In genomic region chr14:105197274-105197673, GRCh38 we compare ENCODE assay signal across 11 cellular contexts. TPM values are rescaled to one million over a fixed set of nuclear protein-coding genes. Genes with fewer than 3 reads are reported as not detected.
A peak's percentile ranks its signal among the peaks of the same experiment; 100 is the strongest.
DNase-seq lines count a peak whose midpoint lies in the region; ATAC-seq, FAIRE-seq and TF ChIP-seq lines count a peak whose summit lies in the region.
"Had no signal": no experiment of that assay in that cellular context is flagged by ENCODE, and none has a peak within 500 bp of the region (broad histone marks: within the 10 kb centered on the region; RNA-seq: fewer than 3 reads in every experiment).

No MANE protein-coding gene starts in this region.

- no peak overlapping the region for H3K56ac ChIP-seq in H1 (replicated peaks; ENCODE audit: insufficient read length, low read depth, low read length)

- peak overlapping the region; percentile 71; the same call in 1 of the 2 replicates for H4K8ac ChIP-seq in H1 (ENCODE audit: extremely low read depth, insufficient read depth, low read length)

- peaks cover 0 to 17% (median 13%) of the 10 kb centered on the region in 4 experiments; a peak in 5 of 7 replicates for H3K4me1 ChIP-seq in H1 (replicated peaks in 1 of 4; ENCODE audit: control insufficient read depth in 3 of 4, insufficient read depth in 4 of 4, low read length in 3 of 4)

- ATAC-seq in left colon = no peak

- no peak overlapping the region for H3K4me3 ChIP-seq in HFF-Myc (replicated peaks; ENCODE audit: low read depth, low read length)
- H3K4me3 ChIP-seq in H1 (ENCODE audit: extremely low read depth in 1 of 4, insufficient read depth in 2 of 4, low read depth in 3 of 4, low read length in 4 of 4) = peak overlapping the region in 1 of 4 experiments; percentile 58; a peak in 2 of 8 replicates

- peaks cover 4% of the 10 kb centered on the region; the same call in 1 of the 2 replicates for H3K23me2 ChIP-seq in H1 (ENCODE audit: low read depth, low read length)

- no peak overlapping the region for H3K9ac ChIP-seq in H1 (replicated peaks in 1 of 4; ENCODE audit: extremely low read depth in 1 of 4, low read depth in 3 of 4, low read length in 3 of 4)

- intact Hi-C loops in left colon (cut with DNase I, micrococcal nuclease) = no loop called here

- no peaks in the 10 kb centered on the region for H3K9me3 ChIP-seq in H1 (ENCODE audit: insufficient read depth in 2 of 2, low read depth in 1 of 2, low read length in 1 of 2)
- H3K9me3 ChIP-seq: neutrophil had no signal

- TF ChIP-seq CTCF in HFF-Myc (IDR thresholded peaks at IDR 0.05; ENCODE audit: low read depth, low read length, missing control alignments) (no peak), H1 (IDR thresholded peaks at IDR 0.05; ENCODE audit: control extremely low read depth in 1 of 3, insufficient read depth in 1 of 3, low read depth in 1 of 3, low read length in 3 of 3) (no peak)

- peak overlapping the region; percentile 68; the same call in 1 of the 2 replicates for H2BK12ac ChIP-seq in H1 (ENCODE audit: low read depth, low read length)

- no peak for TF ChIP-seq POLR2A in H1 (IDR thresholded peaks at IDR 0.05; ENCODE audit: control extremely low read depth in 1 of 2, low read depth in 2 of 2, low read length in 2 of 2)

- peak overlapping the region; percentile 9; the same call in 1 of the 2 replicates for H2BK15ac ChIP-seq in H1 (ENCODE audit: low read length)

- peaks cover 0 to 37% (median 19%) of the 10 kb centered on the region in 4 experiments; a peak in 5 of 7 replicates for H3K27me3 ChIP-seq in H1 (replicated peaks in 1 of 4; ENCODE audit: control insufficient read depth in 3 of 4, extremely low read depth in 1 of 4, insufficient read depth in 3 of 4, low read length in 3 of 4)

- TF ChIP-seq EP300 in H1 (IDR thresholded peaks at IDR 0.05; ENCODE audit: borderline replicate concordance in 1 of 2, low read depth in 2 of 2, low read length in 2 of 2) = no peak

- H3K4ac ChIP-seq in H1 (replicated peaks; ENCODE audit: insufficient read length, low read depth, low read length) = no peak overlapping the region

- DNase-seq in AG20443 (ENCODE audit: low spot score) (peak; percentile 90), HFF-Myc (ENCODE audit: extremely low read depth, low read depth) (peak; percentile 27), H1 (ENCODE audit: low read depth in 1 of 2, low spot score in 2 of 2) (no peak), lung microvascular endothelial cell (ENCODE audit: low read depth in 2 of 2) (peak; percentile 41 to 50), KG1 (lab: John Stamatoyannopoulos, UW) (no peak), GM19238 (ENCODE audit: insufficient read length, low spot score) (no peak), SW480 (ENCODE audit: low spot score) (no peak), left colon (no peak)
- DNase-seq: activated naive CD4-positive, alpha-beta T cell; NCI-H1930 had no signal

- no peak overlapping the region for H2BK20ac ChIP-seq in H1 (ENCODE audit: low read length)

- H4K5ac ChIP-seq in H1 (ENCODE audit: insufficient read length, low read depth, low read length) = no peak overlapping the region

- H3K36me3 ChIP-seq in H1 (ENCODE audit: control insufficient read depth in 2 of 4, insufficient read depth in 4 of 4, low read length in 3 of 4) = no peaks in the 10 kb centered on the region
- H3K36me3 ChIP-seq: neutrophil had no signal

- H3K79me2 ChIP-seq in H1 (ENCODE audit: control insufficient read depth in 1 of 2, insufficient read depth in 2 of 2, low read length in 2 of 2) = no peaks in the 10 kb centered on the region

- no peak overlapping the region for H2BK5ac ChIP-seq in H1 (ENCODE audit: low read depth, low read length)

- no peak for FAIRE-seq in H1 (lab: Jason Lieb, UNC)

- H4K91ac ChIP-seq in H1 (replicated peaks; ENCODE audit: insufficient read length, low read length) = no peak overlapping the region

- H2AK5ac ChIP-seq in H1 (ENCODE audit: low read depth, low read length) = no peak overlapping the region

- H3K4me2 ChIP-seq in H1 (ENCODE audit: insufficient read depth in 1 of 2, low read depth in 2 of 2, low read length in 2 of 2) = peak overlapping the region in 1 of 2 experiments; percentile 45; a peak in 1 of 4 replicates

- no peak for TF ChIP-seq RAD21 in H1 (IDR thresholded peaks at IDR 0.05 in 1 of 2, conservative IDR thresholded peaks at IDR 0.05 in 1 of 2; ENCODE audit: low read depth in 2 of 2, low read length in 2 of 2)

- H2BK120ac ChIP-seq in H1 (replicated peaks; ENCODE audit: low read depth, low read length) = no peak overlapping the region

- no peak overlapping the region for H3K18ac ChIP-seq in H1 (ENCODE audit: extremely low read depth, low read length)

- WGBS in H1 (ENCODE audit: extremely low coverage in 1 of 2, insufficient coverage in 1 of 2, insufficient read length in 1 of 2, insufficient replicate concordance in 2 of 2, low coverage in 1 of 2, low lambda C conversion rate in 2 of 2, missing lambda C conversion rate in 1 of 2), 2 experiments = 49% methylated on average over 9 of the region's 11 CpGs; no CpG with 5 or more reads in 1 of the 2 experiments

- H3K23ac ChIP-seq in H1 (ENCODE audit: insufficient read length) = no peak overlapping the region

- CTCF ChIA-PET in H1 (lab: Charles Lee; ENCODE audit: partially characterized antibody) = interaction anchor here (2.5 to 6.2 kb wide), 2 partner anchors 25 to 107 kb away, joined by 7 to 36 read pairs; no protein-coding TSS in a partner anchor

- H2AFZ ChIP-seq in H1 (ENCODE audit: low read length) = no peak overlapping the region

- H3K14ac ChIP-seq in H1 (ENCODE audit: insufficient read length) = no peak overlapping the region

- POLR2A ChIA-PET in H1 (lab: Charles Lee; ENCODE audit: partially characterized antibody) = no interaction called here

- no peaks in the 10 kb centered on the region for H3K79me1 ChIP-seq in H1 (ENCODE audit: low read depth, low read length)

- H4K20me1 ChIP-seq in H1 (replicated peaks in 1 of 2; ENCODE audit: control insufficient read depth in 1 of 2, insufficient read depth in 2 of 2, low read length in 2 of 2) = peaks cover 0 to 2% of the 10 kb centered on the region in 2 experiments

- H3K27ac ChIP-seq in H1 (ENCODE audit: low read depth, low read length) = no peak overlapping the region
- H3K27ac ChIP-seq: neutrophil had no signal

TF ChIP-seq in H1, 55 proteins besides CTCF, POLR2A, EP300 and RAD21 (continues in another document):
- TF ChIP-seq SAP30 (IDR thresholded peaks at IDR 0.05; ENCODE audit: insufficient read depth, insufficient replicate concordance, low read length) (peak; percentile 55), POLR2AphosphoS5 (IDR thresholded peaks at IDR 0.05; ENCODE audit: low read depth, low read length) (no peak), TAF7 (optimal IDR thresholded peaks at IDR 0.05; ENCODE audit: borderline replicate concordance, low read depth, low read length) (no peak), ZNF274 (IDR thresholded peaks at IDR 0.05; ENCODE audit: borderline replicate concordance, extremely low read depth, low read length) (no peak), SIN3A (conservative IDR thresholded peaks at IDR 0.05 in 1 of 2, IDR thresholded peaks at IDR 0.05 in 1 of 2; ENCODE audit: low read depth in 1 of 2, low read length in 2 of 2) (peak in 1 of 2 experiments; percentile 58; a peak in 1 of 4 replicates), EGR1 (IDR thresholded peaks at IDR 0.05; ENCODE audit: borderline replicate concordance, low read depth, low read length) (no peak), CEBPB (IDR thresholded peaks at IDR 0.05; ENCODE audit: low read depth, low read length) (no peak), SIX5 (IDR thresholded peaks at IDR 0.05; ENCODE audit: low read depth, low read length) (no peak), BACH1 (IDR thresholded peaks at IDR 0.05; ENCODE audit: low read length) (no peak)
- TF ChIP-seq, protein P1, sequence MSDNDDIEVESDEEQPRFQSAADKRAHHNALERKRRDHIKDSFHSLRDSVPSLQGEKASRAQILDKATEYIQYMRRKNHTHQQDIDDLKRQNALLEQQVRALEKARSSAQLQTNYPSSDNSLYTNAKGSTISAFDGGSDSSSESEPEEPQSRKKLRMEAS (IDR thresholded peaks at IDR 0.05) = peak; percentile 70

RNA-seq across cellular contexts. Expression of gene NUDT14, which starts 16.2 kb away (rescaled TPM):
- 33.3 and 33.6 TPM in 2 replicates for total RNA-seq in H1 (2021; fragmentation: NEBNext Ultra II Directional; extraction: Animal tissue kit (Norgen Biotek cat#: 25700))
- polyA plus RNA-seq in H1 (2011; rRNA removed) = 25.5 and 40.3 TPM in 2 replicates
- 35.2 TPM for polyA plus RNA-seq in H1 (2011; cell fraction: cytosol; rRNA removed)
- 49.1 TPM for polyA plus RNA-seq in H1 (2011; cell fraction: nucleus; rRNA removed)
- polyA plus RNA-seq in H1 (2012, experiment 1 of 2) = 28.3 to 44.3 TPM (median 38.0 TPM) in 4 replicates
- 26.9 TPM for polyA plus RNA-seq in H1 (2012, experiment 2 of 2)
- polyA plus RNA-seq in H1 (2013, experiment 1 of 2) = 21.1 TPM
- 19.1 TPM for polyA plus RNA-seq in H1 (2013, experiment 2 of 2)
- 3.2 and 4.2 TPM in 2 replicates for polyA minus RNA-seq in H1 (2011; rRNA and poly(A)+ RNA removed)
- polyA minus RNA-seq in H1 (2011; cell fraction: cytosol; rRNA and poly(A)+ RNA removed) = 13.7 TPM
- polyA minus RNA-seq in H1 (2011; cell fraction: nucleus; rRNA and poly(A)+ RNA removed) = 12.6 TPM
- total RNA-seq in lung microvascular endothelial cell (56.4 and 63.7 TPM in 2 replicates), left colon (10 to 100 TPM; 45.6 to 56.8 TPM)

RNA-seq across cellular contexts. Expression of gene JAG2, which starts 28.7 kb away (rescaled TPM):
- total RNA-seq in H1 (2021; fragmentation: NEBNext Ultra II Directional; extraction: Animal tissue kit (Norgen Biotek cat#: 25700)) = 6.2 and 8.9 TPM in 2 replicates
- 2.8 and 4.8 TPM in 2 replicates for polyA plus RNA-seq in H1 (2011; rRNA removed)
- 6.5 TPM for polyA plus RNA-seq in H1 (2011; cell fraction: cytosol; rRNA removed)
- polyA plus RNA-seq in H1 (2011; cell fraction: nucleus; rRNA removed) = 27.2 TPM
- 5.4 to 9.8 TPM (median 7.3 TPM) in 4 replicates for polyA plus RNA-seq in H1 (2012, experiment 1 of 2)
- polyA plus RNA-seq in H1 (2012, experiment 2 of 2) = 4.8 TPM
- 4.2 TPM for polyA plus RNA-seq in H1 (2013, experiment 1 of 2)
- polyA plus RNA-seq in H1 (2013, experiment 2 of 2) = 4.1 TPM
- 3.4 and 4.7 TPM in 2 replicates for polyA minus RNA-seq in H1 (2011; rRNA and poly(A)+ RNA removed)
- polyA minus RNA-seq in H1 (2011; cell fraction: cytosol; rRNA and poly(A)+ RNA removed) = 2.9 TPM
- polyA minus RNA-seq in H1 (2011; cell fraction: nucleus; rRNA and poly(A)+ RNA removed) = 5.7 TPM
- total RNA-seq in lung microvascular endothelial cell (39.7 and 51.6 TPM in 2 replicates), left colon (10 to 100 TPM in 1 of 2 donors, 1 to 10 TPM in 1; 7.6 to 11.9 TPM)

RNA-seq across cellular contexts. Expression of gene BTBD6, which starts 51.1 kb away (rescaled TPM):
- 10.2 and 11.6 TPM in 2 replicates for total RNA-seq in H1 (2021; fragmentation: NEBNext Ultra II Directional; extraction: Animal tissue kit (Norgen Biotek cat#: 25700))
- 9.8 and 10.1 TPM in 2 replicates for polyA plus RNA-seq in H1 (2011; rRNA removed)
- polyA plus RNA-seq in H1 (2011; cell fraction: cytosol; rRNA removed) = 9.4 TPM
- polyA plus RNA-seq in H1 (2011; cell fraction: nucleus; rRNA removed) = 16.1 TPM
- polyA plus RNA-seq in H1 (2012, experiment 1 of 2) = 7.2 to 14.6 TPM (median 12.4 TPM) in 4 replicates
- polyA plus RNA-seq in H1 (2012, experiment 2 of 2) = 13.7 TPM
- polyA plus RNA-seq in H1 (2013, experiment 1 of 2) = 8.8 TPM
- polyA plus RNA-seq in H1 (2013, experiment 2 of 2) = 8.2 TPM
- 5.8 and 7.9 TPM in 2 replicates for polyA minus RNA-seq in H1 (2011; rRNA and poly(A)+ RNA removed)
- 5.8 TPM for polyA minus RNA-seq in H1 (2011; cell fraction: cytosol; rRNA and poly(A)+ RNA removed)
- 4.4 TPM for polyA minus RNA-seq in H1 (2011; cell fraction: nucleus; rRNA and poly(A)+ RNA removed)
- total RNA-seq in lung microvascular endothelial cell = 33.8 and 55.8 TPM in 2 replicates
- 10 to 100 TPM; 52.5 to 53.6 TPM for total RNA-seq in left colon

Comparison
In these comparisons a context has a peak if more than half of its experiments do, and no peak if none do; other contexts are left out.
1. DNase-seq: peak in AG20443 (single experiment), HFF-Myc (single experiment) and lung microvascular endothelial cell (2 of 2); none in H1 (0 of 2), KG1 (single experiment), GM19238 (single experiment), SW480 (single experiment) and left colon (0 of 2).